In genomic region chr21:16022121-16022520, GRCh38 we compare ENCODE assay signal across 28 cellular contexts.
"Had no signal": no experiment of that assay in that cellular context is flagged by ENCODE, and none has a peak within 500 bp of the region (broad histone marks: within the 10 kb centered on the region; RNA-seq: fewer than 3 reads in every experiment).

No MANE protein-coding gene starts in this region.

- H3K9me3 ChIP-seq: left ventricle myocardium inferior, mucosa of descending colon, pancreas, prostate gland, stomach, testis, thyroid gland, transverse colon, upper lobe of left lung, vagina had no signal

- H3K27ac ChIP-seq: left ventricle myocardium inferior, pancreas, prostate gland, stomach, testis, thyroid gland, transverse colon, upper lobe of left lung, vagina had no signal

- H3K36me3 Mint-ChIP-seq: naive thymus-derived CD4-positive, alpha-beta T cell; natural killer cell treated with Interleukin-12 subunit alpha and Interleukin-12 subunit beta and Interleukin-15 and Interleukin-18, amount 100 ng/mL, for 72 hours; stimulated activated naive B cell treated with anti-CD40 and anti-IgM and Interleukin-4, amounts not matched to agents 10 μg/mL and 1 μg/mL and 100 μg/mL, for 72 hours had no signal

- H3K27ac Mint-ChIP-seq: naive thymus-derived CD4-positive, alpha-beta T cell; natural killer cell treated with Interleukin-12 subunit alpha and Interleukin-12 subunit beta and Interleukin-15 and Interleukin-18, amount 100 ng/mL, for 72 hours; stimulated activated naive B cell treated with anti-CD40 and anti-IgM and Interleukin-4, amounts not matched to agents 10 μg/mL and 1 μg/mL and 100 μg/mL, for 72 hours had no signal

- DNase-seq: islet precursor cell; left ventricle myocardium inferior; mesendoderm; midbrain; mucosa of descending colon; naive thymus-derived CD4-positive, alpha-beta T cell; nucleus accumbens; pancreas; posterior cingulate gyrus; retina; right cardiac atrium; stimulated activated CD4-positive, alpha-beta T cell treated with anti-CD3 and anti-CD28 coated beads, Interleukin-12 subunit alpha, Interleukin-12 subunit beta, amount 100 ng/mL, for 4 hours; stimulated activated CD4-positive, alpha-beta T cell treated with anti-CD3 and anti-CD28 coated beads, Interleukin-15, amount 100 ng/mL, for 24 hours; stimulated activated CD4-positive, alpha-beta T cell treated with anti-CD3 and anti-CD28 coated beads, Interleukin-2, amount 100 ng/mL, for 24 hours; stimulated activated CD4-positive, alpha-beta T cell treated with anti-CD3 and anti-CD28 coated beads, Interleukin-4, amount 100 ng/mL, for 1 hour; stimulated activated naive B cell treated with anti-CD40 and anti-IgM and Interleukin-4, amounts not matched to agents 10 μg/mL and 1 μg/mL and 100 μg/mL, for 72 hours; stimulated activated naive CD8-positive, alpha-beta T cell treated with anti-CD3 and anti-CD28 coated beads, Interleukin-15, Interleukin-2, amounts not matched to agents 100 U/mL and 50 U/mL, for 24 hours; stomach; testis; thyroid gland; transverse colon; upper lobe of left lung had no signal

- FAIRE-seq: pancreas had no signal

- H3K36me3 ChIP-seq: left ventricle myocardium inferior, pancreas, prostate gland, stomach, thyroid gland, transverse colon, upper lobe of left lung, vagina had no signal

- H3K27me3 Mint-ChIP-seq: natural killer cell treated with Interleukin-12 subunit alpha and Interleukin-12 subunit beta and Interleukin-15 and Interleukin-18, amount 100 ng/mL, for 72 hours; stimulated activated naive B cell treated with anti-CD40 and anti-IgM and Interleukin-4, amounts not matched to agents 10 μg/mL and 1 μg/mL and 100 μg/mL, for 72 hours had no signal

- H3K27me3 ChIP-seq: pancreas, stomach, testis, thyroid gland, transverse colon, upper lobe of left lung, vagina had no signal

- H3K4me3 Mint-ChIP-seq: naive thymus-derived CD4-positive, alpha-beta T cell; natural killer cell treated with Interleukin-12 subunit alpha and Interleukin-12 subunit beta and Interleukin-15 and Interleukin-18, amount 100 ng/mL, for 72 hours; stimulated activated naive B cell treated with anti-CD40 and anti-IgM and Interleukin-4, amounts not matched to agents 10 μg/mL and 1 μg/mL and 100 μg/mL, for 72 hours had no signal

- ATAC-seq: mucosa of descending colon; naive thymus-derived CD4-positive, alpha-beta T cell; natural killer cell treated with Interleukin-12 subunit alpha and Interleukin-12 subunit beta and Interleukin-15 and Interleukin-18, amount 100 ng/mL, for 72 hours; pancreas; right cardiac atrium; sciatic nerve; stimulated activated naive B cell treated with anti-CD40 and anti-IgM and Interleukin-4, amounts not matched to agents 10 μg/mL and 1 μg/mL and 100 μg/mL, for 72 hours; stimulated activated naive CD8-positive, alpha-beta T cell treated with anti-CD3 and anti-CD28 coated beads, Interleukin-15, Interleukin-2, amounts not matched to agents 100 U/mL and 50 U/mL, for 24 hours had no signal

- H3K4me1 Mint-ChIP-seq: naive thymus-derived CD4-positive, alpha-beta T cell; stimulated activated naive B cell treated with anti-CD40 and anti-IgM and Interleukin-4, amounts not matched to agents 10 μg/mL and 1 μg/mL and 100 μg/mL, for 72 hours had no signal

- H3K4me3 ChIP-seq: left ventricle myocardium inferior, lung, mucosa of descending colon, pancreas, prostate gland, skin epidermis, stomach, testis, thyroid gland, transverse colon, upper lobe of left lung, vagina had no signal

- H3K4me1 ChIP-seq: left ventricle myocardium inferior, pancreas, prostate gland, stomach, testis, thyroid gland, transverse colon, upper lobe of left lung, vagina had no signal
